ENCODE assay signal across 1 cellular context in the genomic region with DNA sequence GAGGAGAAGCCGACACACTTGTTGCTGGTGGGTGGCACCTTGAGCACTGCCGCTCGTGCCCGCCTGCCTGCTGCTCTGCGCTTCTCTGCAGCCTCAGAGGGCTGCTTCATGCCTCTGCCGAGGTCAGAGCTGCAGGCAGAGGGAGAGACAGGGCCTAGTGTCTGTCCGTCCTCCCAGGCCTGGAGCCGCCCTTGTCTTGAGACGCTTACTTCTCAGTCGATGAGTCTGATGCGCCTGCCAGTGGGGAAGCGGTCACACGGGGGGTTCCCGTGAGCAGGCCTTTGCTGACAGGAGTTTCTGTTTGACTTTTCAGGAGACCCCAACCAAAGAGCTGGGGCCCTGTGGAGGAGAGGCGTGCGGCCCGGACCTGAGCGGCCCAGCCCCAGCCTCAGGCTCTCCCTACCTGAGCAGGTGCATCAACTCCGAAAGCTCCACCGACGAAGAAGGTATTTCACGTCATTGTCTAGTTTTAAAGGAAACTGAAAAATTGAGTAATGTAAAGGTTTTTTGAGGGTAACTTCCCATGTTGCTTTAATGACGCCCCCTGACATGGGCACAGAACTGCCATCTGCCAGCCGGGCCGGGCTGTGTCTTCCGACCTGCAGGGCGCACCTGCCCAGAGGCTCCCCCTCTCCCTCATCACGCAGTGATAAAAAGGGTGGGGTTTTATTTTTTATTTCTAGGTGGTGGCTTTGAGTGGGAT.
TF ChIP-seq lines count a peak whose summit lies in the region.

No MANE protein-coding gene starts in this region.

TF ChIP-seq in HepG2, 621 proteins besides CTCF, POLR2A, EP300 and RAD21:
- no peak for TF ChIP-seq ZNF550 (CRISPR knock-in tag; IDR thresholded peaks at IDR 0.05; ENCODE audit: borderline replicate concordance)
- TF ChIP-seq, protein P1, sequence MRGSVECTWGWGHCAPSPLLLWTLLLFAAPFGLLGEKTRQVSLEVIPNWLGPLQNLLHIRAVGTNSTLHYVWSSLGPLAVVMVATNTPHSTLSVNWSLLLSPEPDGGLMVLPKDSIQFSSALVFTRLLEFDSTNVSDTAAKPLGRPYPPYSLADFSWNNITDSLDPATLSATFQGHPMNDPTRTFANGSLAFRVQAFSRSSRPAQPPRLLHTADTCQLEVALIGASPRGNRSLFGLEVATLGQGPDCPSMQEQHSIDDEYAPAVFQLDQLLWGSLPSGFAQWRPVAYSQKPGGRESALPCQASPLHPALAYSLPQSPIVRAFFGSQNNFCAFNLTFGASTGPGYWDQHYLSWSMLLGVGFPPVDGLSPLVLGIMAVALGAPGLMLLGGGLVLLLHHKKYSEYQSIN (CRISPR knock-in tag; IDR thresholded peaks at IDR 0.05; ENCODE audit: borderline replicate concordance): no peak
- no peak for TF ChIP-seq TMF1 (CRISPR knock-in tag; IDR thresholded peaks at IDR 0.05; ENCODE audit: low read depth)
- no peak for TF ChIP-seq ZNF7 (CRISPR knock-in tag; IDR thresholded peaks at IDR 0.05)
- no peak for TF ChIP-seq SPEN (CRISPR knock-in tag; IDR thresholded peaks at IDR 0.05; ENCODE audit: low read depth)
- no peak for TF ChIP-seq ZNF773 (CRISPR knock-in tag; IDR thresholded peaks at IDR 0.05; ENCODE audit: borderline replicate concordance)
- TF ChIP-seq, protein P2, sequence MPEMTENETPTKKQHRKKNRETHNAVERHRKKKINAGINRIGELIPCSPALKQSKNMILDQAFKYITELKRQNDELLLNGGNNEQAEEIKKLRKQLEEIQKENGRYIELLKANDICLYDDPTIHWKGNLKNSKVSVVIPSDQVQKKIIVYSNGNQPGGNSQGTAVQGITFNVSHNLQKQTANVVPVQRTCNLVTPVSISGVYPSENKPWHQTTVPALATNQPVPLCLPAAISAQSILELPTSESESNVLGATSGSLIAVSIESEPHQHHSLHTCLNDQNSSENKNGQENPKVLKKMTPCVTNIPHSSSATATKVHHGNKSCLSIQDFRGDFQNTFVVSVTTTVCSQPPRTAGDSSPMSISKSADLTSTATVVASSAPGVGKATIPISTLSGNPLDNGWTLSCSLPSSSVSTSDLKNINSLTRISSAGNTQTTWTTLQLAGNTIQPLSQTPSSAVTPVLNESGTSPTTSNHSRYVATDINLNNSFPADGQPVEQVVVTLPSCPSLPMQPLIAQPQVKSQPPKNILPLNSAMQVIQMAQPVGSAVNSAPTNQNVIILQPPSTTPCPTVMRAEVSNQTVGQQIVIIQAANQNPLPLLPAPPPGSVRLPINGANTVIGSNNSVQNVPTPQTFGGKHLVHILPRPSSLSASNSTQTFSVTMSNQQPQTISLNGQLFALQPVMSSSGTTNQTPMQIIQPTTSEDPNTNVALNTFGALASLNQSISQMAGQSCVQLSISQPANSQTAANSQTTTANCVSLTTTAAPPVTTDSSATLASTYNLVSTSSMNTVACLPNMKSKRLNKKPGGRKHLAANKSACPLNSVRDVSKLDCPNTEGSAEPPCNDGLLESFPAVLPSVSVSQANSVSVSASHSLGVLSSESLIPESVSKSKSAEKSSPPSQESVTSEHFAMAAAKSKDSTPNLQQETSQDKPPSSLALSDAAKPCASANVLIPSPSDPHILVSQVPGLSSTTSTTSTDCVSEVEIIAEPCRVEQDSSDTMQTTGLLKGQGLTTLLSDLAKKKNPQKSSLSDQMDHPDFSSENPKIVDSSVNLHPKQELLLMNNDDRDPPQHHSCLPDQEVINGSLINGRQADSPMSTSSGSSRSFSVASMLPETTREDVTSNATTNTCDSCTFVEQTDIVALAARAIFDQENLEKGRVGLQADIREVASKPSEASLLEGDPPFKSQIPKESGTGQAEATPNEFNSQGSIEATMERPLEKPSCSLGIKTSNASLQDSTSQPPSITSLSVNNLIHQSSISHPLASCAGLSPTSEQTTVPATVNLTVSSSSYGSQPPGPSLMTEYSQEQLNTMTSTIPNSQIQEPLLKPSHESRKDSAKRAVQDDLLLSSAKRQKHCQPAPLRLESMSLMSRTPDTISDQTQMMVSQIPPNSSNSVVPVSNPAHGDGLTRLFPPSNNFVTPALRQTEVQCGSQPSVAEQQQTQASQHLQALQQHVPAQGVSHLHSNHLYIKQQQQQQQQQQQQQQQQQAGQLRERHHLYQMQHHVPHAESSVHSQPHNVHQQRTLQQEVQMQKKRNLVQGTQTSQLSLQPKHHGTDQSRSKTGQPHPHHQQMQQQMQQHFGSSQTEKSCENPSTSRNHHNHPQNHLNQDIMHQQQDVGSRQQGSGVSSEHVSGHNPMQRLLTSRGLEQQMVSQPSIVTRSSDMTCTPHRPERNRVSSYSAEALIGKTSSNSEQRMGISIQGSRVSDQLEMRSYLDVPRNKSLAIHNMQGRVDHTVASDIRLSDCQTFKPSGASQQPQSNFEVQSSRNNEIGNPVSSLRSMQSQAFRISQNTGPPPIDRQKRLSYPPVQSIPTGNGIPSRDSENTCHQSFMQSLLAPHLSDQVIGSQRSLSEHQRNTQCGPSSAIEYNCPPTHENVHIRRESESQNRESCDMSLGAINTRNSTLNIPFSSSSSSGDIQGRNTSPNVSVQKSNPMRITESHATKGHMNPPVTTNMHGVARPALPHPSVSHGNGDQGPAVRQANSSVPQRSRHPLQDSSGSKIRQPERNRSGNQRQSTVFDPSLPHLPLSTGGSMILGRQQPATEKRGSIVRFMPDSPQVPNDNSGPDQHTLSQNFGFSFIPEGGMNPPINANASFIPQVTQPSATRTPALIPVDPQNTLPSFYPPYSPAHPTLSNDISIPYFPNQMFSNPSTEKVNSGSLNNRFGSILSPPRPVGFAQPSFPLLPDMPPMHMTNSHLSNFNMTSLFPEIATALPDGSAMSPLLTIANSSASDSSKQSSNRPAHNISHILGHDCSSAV (CRISPR knock-in tag; IDR thresholded peaks at IDR 0.05; ENCODE audit: borderline replicate concordance): no peak
- TF ChIP-seq, protein P3, sequence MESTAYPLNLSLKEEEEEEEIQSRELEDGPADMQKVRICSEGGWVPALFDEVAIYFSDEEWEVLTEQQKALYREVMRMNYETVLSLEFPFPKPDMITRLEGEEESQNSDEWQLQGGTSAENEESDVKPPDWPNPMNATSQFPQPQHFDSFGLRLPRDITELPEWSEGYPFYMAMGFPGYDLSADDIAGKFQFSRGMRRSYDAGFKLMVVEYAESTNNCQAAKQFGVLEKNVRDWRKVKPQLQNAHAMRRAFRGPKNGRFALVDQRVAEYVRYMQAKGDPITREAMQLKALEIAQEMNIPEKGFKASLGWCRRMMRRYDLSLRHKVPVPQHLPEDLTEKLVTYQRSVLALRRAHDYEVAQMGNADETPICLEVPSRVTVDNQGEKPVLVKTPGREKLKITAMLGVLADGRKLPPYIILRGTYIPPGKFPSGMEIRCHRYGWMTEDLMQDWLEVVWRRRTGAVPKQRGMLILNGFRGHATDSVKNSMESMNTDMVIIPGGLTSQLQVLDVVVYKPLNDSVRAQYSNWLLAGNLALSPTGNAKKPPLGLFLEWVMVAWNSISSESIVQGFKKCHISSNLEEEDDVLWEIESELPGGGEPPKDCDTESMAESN (CRISPR knock-in tag; conservative IDR thresholded peaks at IDR 0.05): no peak
- TF ChIP-seq ZBTB8A (CRISPR knock-in tag; IDR thresholded peaks at IDR 0.05; ENCODE audit: borderline replicate concordance, low read depth): no peak
- TF ChIP-seq REXO4 (CRISPR knock-in tag; IDR thresholded peaks at IDR 0.05; ENCODE audit: borderline replicate concordance): no peak
- no peak for TF ChIP-seq SRSF1 (optimal IDR thresholded peaks at IDR 0.05; ENCODE audit: low read depth, low read length)
- no peak for TF ChIP-seq NR3C1 (CRISPR knock-in tag; IDR thresholded peaks at IDR 0.05)
- no peak for TF ChIP-seq HDAC6 (IDR thresholded peaks at IDR 0.05; ENCODE audit: low read depth, low read length)
- no peak for TF ChIP-seq ZSCAN22 (CRISPR knock-in tag; IDR thresholded peaks at IDR 0.05)
